15 cellular contexts compared by ENCODE assay signal in genomic region chr3:157101470-157101869, GRCh38.
"Had no signal": no experiment of that assay in that cellular context is flagged by ENCODE, and none has a peak within 500 bp of the region (broad histone marks: within the 10 kb centered on the region; RNA-seq: fewer than 3 reads in every experiment).

No MANE protein-coding gene starts in this region.

- H3K27me3 Mint-ChIP-seq: activated CD8-positive, alpha-beta T cell treated with anti-CD3 and anti-CD28 coated beads for 36 hours; activated naive CD8-positive, alpha-beta T cell treated with anti-CD3 and anti-CD28 coated beads, Interleukin-2, amount 50 U/mL, for 24 hours had no signal

- H3K4me3 ChIP-seq: coronary artery, right atrium auricular region, skin epidermis, transverse colon had no signal

- H3K9me3 Mint-ChIP-seq: activated CD8-positive, alpha-beta T cell treated with anti-CD3 and anti-CD28 coated beads for 36 hours; activated naive CD8-positive, alpha-beta T cell treated with anti-CD3 and anti-CD28 coated beads, Interleukin-2, amount 50 U/mL, for 24 hours; mesothelial cell of epicardium had no signal

- H3K9me3 ChIP-seq: right atrium auricular region, transverse colon had no signal

- H3K36me3 Mint-ChIP-seq: mesothelial cell of epicardium had no signal

- H3K27me3 ChIP-seq: right atrium auricular region, transverse colon had no signal

- DNase-seq: activated CD8-positive, alpha-beta memory T cell treated with anti-CD3 and anti-CD28 coated beads, Interleukin-2, amount 50 U/mL, for 4 hours; activated CD8-positive, alpha-beta T cell treated with anti-CD3 and anti-CD28 coated beads for 36 hours; activated naive CD4-positive, alpha-beta T cell treated with Interleukin-2 at 50 U/mL for 16 hours; activated naive CD8-positive, alpha-beta T cell treated with anti-CD3 and anti-CD28 coated beads, Interleukin-2, amount 50 U/mL, for 24 hours; caudate nucleus; effector CD4-positive, alpha-beta T cell; hypothalamus; kidney glomerular epithelial cell; nucleus accumbens; transverse colon had no signal

- H3K4me3 Mint-ChIP-seq: activated CD8-positive, alpha-beta T cell treated with anti-CD3 and anti-CD28 coated beads for 36 hours; activated naive CD8-positive, alpha-beta T cell treated with anti-CD3 and anti-CD28 coated beads, Interleukin-2, amount 50 U/mL, for 24 hours; mesothelial cell of epicardium had no signal

- ATAC-seq: activated CD8-positive, alpha-beta T cell treated with anti-CD3 and anti-CD28 coated beads for 36 hours; activated naive CD8-positive, alpha-beta T cell treated with anti-CD3 and anti-CD28 coated beads, Interleukin-2, amount 50 U/mL, for 24 hours had no signal

- H3K27ac Mint-ChIP-seq: activated CD8-positive, alpha-beta T cell treated with anti-CD3 and anti-CD28 coated beads for 36 hours; activated naive CD8-positive, alpha-beta T cell treated with anti-CD3 and anti-CD28 coated beads, Interleukin-2, amount 50 U/mL, for 24 hours had no signal

- H3K27ac ChIP-seq: coronary artery, epithelial cell of prostate had no signal

- H3K36me3 ChIP-seq: transverse colon had no signal
